ENCODE assay signal across 12 cellular contexts in genomic region chr10:99394761-99395386, GRCh38. TPM values are rescaled to one million over a fixed set of nuclear protein-coding genes. Genes with fewer than 3 reads are reported as not detected.
DNase-seq lines count a peak whose midpoint lies in the region; TF ChIP-seq lines count a peak whose summit lies in the region.
"Had no signal": no experiment of that assay in that cellular context is flagged by ENCODE, and none has a peak within 500 bp of the region (broad histone marks: within the 10 kb centered on the region; RNA-seq: fewer than 3 reads in every experiment).

No MANE protein-coding gene starts in this region.

- no peaks in the 10 kb centered on the region for H3K27me3 ChIP-seq in suprapubic skin
- H3K27me3 ChIP-seq: cardiac muscle cell, esophagus muscularis mucosa had no signal

- H3K36me3 Mint-ChIP-seq in activated CD4-positive, alpha-beta memory T cell treated with anti-CD3 and anti-CD28 coated beads, Interleukin-2, amount 10 ng/mL, durations not matched to agents 7 days and 5 days (ENCODE audit: low read depth): peaks cover 5% of the 10 kb centered on the region

- CTCF ChIA-PET in activated CD4-positive, alpha-beta memory T cell treated with anti-CD3 and anti-CD28 coated beads, Interleukin-2, amount 10 ng/mL, durations not matched to agents 7 days and 5 days (lab: Charles Lee): no interaction called here

- peak overlapping the region; percentile 55 for H3K27ac ChIP-seq in cingulate gyrus (ENCODE audit: low read depth, low read length)
- H3K27ac ChIP-seq in suprapubic skin: peak overlapping the region; percentile 61
- H3K27ac ChIP-seq: cardiac muscle cell had no signal

- TF ChIP-seq EP300 in suprapubic skin (IDR thresholded peaks at IDR 0.05): no peak

- no peak overlapping the region for H3K27ac Mint-ChIP-seq in activated CD4-positive, alpha-beta memory T cell treated with anti-CD3 and anti-CD28 coated beads, Interleukin-2, amount 10 ng/mL, durations not matched to agents 7 days and 5 days

- no peaks in the 10 kb centered on the region for H3K9me3 Mint-ChIP-seq in activated CD4-positive, alpha-beta memory T cell treated with anti-CD3 and anti-CD28 coated beads, Interleukin-2, amount 10 ng/mL, durations not matched to agents 7 days and 5 days

- WGBS in suprapubic skin: 77% methylated on average over 7 of the region's 7 CpGs

- H3K36me3 ChIP-seq in suprapubic skin: peaks cover 30% of the 10 kb centered on the region

- TF ChIP-seq CTCF in suprapubic skin (IDR thresholded peaks at IDR 0.05) (no peak), GM10266 (IDR thresholded peaks at IDR 0.05; ENCODE audit: control insufficient read depth, insufficient read depth, low read depth, missing control alignments) (no peak)

- H3K9me3 ChIP-seq in suprapubic skin: no peaks in the 10 kb centered on the region
- H3K9me3 ChIP-seq: esophagus muscularis mucosa, HAP-1 had no signal

- peaks cover 4% of the 10 kb centered on the region for H3K27me3 Mint-ChIP-seq in activated CD4-positive, alpha-beta memory T cell treated with anti-CD3 and anti-CD28 coated beads, Interleukin-2, amount 10 ng/mL, durations not matched to agents 7 days and 5 days

- H3K4me3 Mint-ChIP-seq in activated CD4-positive, alpha-beta memory T cell treated with anti-CD3 and anti-CD28 coated beads, Interleukin-2, amount 10 ng/mL, durations not matched to agents 7 days and 5 days: no peak overlapping the region

- H3K4me1 ChIP-seq in suprapubic skin: peaks cover 14% of the 10 kb centered on the region
- H3K4me1 ChIP-seq: HAP-1 had no signal

- TF ChIP-seq POLR2A in suprapubic skin (IDR thresholded peaks at IDR 0.05): no peak

- no peak overlapping the region for H3K4me3 ChIP-seq in suprapubic skin
- H3K4me3 ChIP-seq: cardiac muscle cell, esophagus muscularis mucosa, HAP-1 had no signal

- peaks cover 15% of the 10 kb centered on the region for H3K4me1 Mint-ChIP-seq in activated CD4-positive, alpha-beta memory T cell treated with anti-CD3 and anti-CD28 coated beads, Interleukin-2, amount 10 ng/mL, durations not matched to agents 7 days and 5 days

- POLR2A ChIA-PET in activated CD4-positive, alpha-beta memory T cell treated with anti-CD3 and anti-CD28 coated beads, Interleukin-2, amount 10 ng/mL, durations not matched to agents 7 days and 5 days (lab: Charles Lee): no interaction called here

- peak; percentile 9 for DNase-seq in NCI-H1092 treated with DMSO at 0.1 percent for 48 hours (lab: John Stamatoyannopoulos, UW)
- no peak for DNase-seq in NCI-H1092 (lab: John Stamatoyannopoulos, UW)
- DNase-seq in NCI-H510A (lab: John Stamatoyannopoulos, UW): peak; percentile 67
- DNase-seq in suprapubic skin (ENCODE audit: low spot score in 2 of 2): no peak
- DNase-seq in GM10266 (ENCODE audit: extremely low spot score): no peak
- no peak for DNase-seq in hippocampal formation (lab: John Stamatoyannopoulos, UW)
- no peak for DNase-seq in activated CD4-positive, alpha-beta memory T cell treated with anti-CD3 and anti-CD28 coated beads, Interleukin-2, amount 10 ng/mL, durations not matched to agents 7 days and 5 days
- DNase-seq: activated CD4-positive, alpha-beta T cell treated with anti-CD3 and anti-CD28 coated beads for 4 hours had no signal

RNA-seq across cellular contexts. Expression of gene GOT1, which starts 35.5 kb away (rescaled TPM):
- total RNA-seq in suprapubic skin: 10 to 100 TPM; 16.9 to 46.2 (median 31.7) TPM
- total RNA-seq in activated CD4-positive, alpha-beta memory T cell treated with anti-CD3 and anti-CD28 coated beads, Interleukin-2, amount 10 ng/mL, durations not matched to agents 7 days and 5 days: 10 to 100 TPM; 36.0 to 36.9 TPM

Comparison
In these comparisons a context has a peak if more than half of its experiments do, and no peak if none do; other contexts are left out.
1. DNase-seq: peak in NCI-H1092 treated with DMSO at 0.1 percent for 48 hours (single experiment) and NCI-H510A (single experiment); none in NCI-H1092 (single experiment), suprapubic skin (0 of 2), GM10266 (single experiment), hippocampal formation (0 of 2) and activated CD4-positive, alpha-beta memory T cell treated with anti-CD3 and anti-CD28 coated beads, Interleukin-2, amount 10 ng/mL, durations not matched to agents 7 days and 5 days (single experiment).